In genomic region chr9:109632817-109633216, GRCh38 we compare ENCODE assay signal across 24 cellular contexts.
DNase-seq lines count a peak whose midpoint lies in the region; ATAC-seq and TF ChIP-seq lines count a peak whose summit lies in the region.
"Had no signal": no experiment of that assay in that cellular context is flagged by ENCODE, and none has a peak within 500 bp of the region (broad histone marks: within the 10 kb centered on the region; RNA-seq: fewer than 3 reads in every experiment).

No MANE protein-coding gene starts in this region.

- TF ChIP-seq CTCF in fibroblast of mammary gland (conservative IDR thresholded peaks at IDR 0.05; ENCODE audit: control insufficient read depth, insufficient read depth, low read depth, low read length): no peak
- no peak for TF ChIP-seq CTCF in type B pancreatic cell (conservative IDR thresholded peaks at IDR 0.05)

- peaks cover 63% of the 10 kb centered on the region for H3K27me3 ChIP-seq in GM23248 (replicated peaks; ENCODE audit: insufficient read depth)
- H3K27me3 ChIP-seq: BE2C had no signal

- no peak overlapping the region for H3K4me3 Mint-ChIP-seq in T-helper 2 cell treated with Interferon-gamma antibody and Interleukin-4, amounts not matched to agents 5 μg/mL and 100 μg/mL, for 36 hours
- no peak overlapping the region for H3K4me3 Mint-ChIP-seq in type B pancreatic cell
- H3K4me3 Mint-ChIP-seq: CD4-positive, CD25-positive, alpha-beta regulatory T cell; IgD-negative memory B cell had no signal

- no peaks in the 10 kb centered on the region for H3F3A ChIP-seq in GM23248 (ENCODE audit: insufficient read depth)

- H3K9ac ChIP-seq in GM23248: no peak overlapping the region

- H3K27ac ChIP-seq in GM23248: no peak overlapping the region

- ATAC-seq in left lobe of liver: peak; percentile 43
- no peak for ATAC-seq in GM21717 (IDR thresholded peaks at IDR 0.05; ENCODE audit: unreplicated experiment)
- no peak for ATAC-seq in activated naive CD4-positive, alpha-beta T cell treated with anti-CD3 and anti-CD28 coated beads, Interleukin-2, amount 50 U/mL, for 72 hours
- ATAC-seq: GM12878, PC-3 had no signal

- no peaks in the 10 kb centered on the region for H3K9me3 Mint-ChIP-seq in T-helper 2 cell treated with Interferon-gamma antibody and Interleukin-4, amounts not matched to agents 5 μg/mL and 100 μg/mL, for 36 hours
- no peaks in the 10 kb centered on the region for H3K9me3 Mint-ChIP-seq in activated naive CD4-positive, alpha-beta T cell treated with anti-CD3 and anti-CD28 coated beads, Interleukin-2, amount 50 U/mL, for 72 hours
- no peaks in the 10 kb centered on the region for H3K9me3 Mint-ChIP-seq in type B pancreatic cell

- H3K36me3 Mint-ChIP-seq in T-helper 2 cell treated with Interferon-gamma antibody and Interleukin-4, amounts not matched to agents 5 μg/mL and 100 μg/mL, for 36 hours (ENCODE audit: low read depth): no peaks in the 10 kb centered on the region
- H3K36me3 Mint-ChIP-seq in activated naive CD4-positive, alpha-beta T cell treated with anti-CD3 and anti-CD28 coated beads, Interleukin-2, amount 50 U/mL, for 72 hours: no peaks in the 10 kb centered on the region
- no peaks in the 10 kb centered on the region for H3K36me3 Mint-ChIP-seq in type B pancreatic cell
- H3K36me3 Mint-ChIP-seq: CD4-positive, CD25-positive, alpha-beta regulatory T cell; IgD-negative memory B cell had no signal

- DNase-seq in GM23248 (peak; percentile 31), fibroblast of mammary gland (ENCODE audit: low read depth) (peak; percentile 24), left lobe of liver (ENCODE audit: low spot score) (no peak), pons (ENCODE audit: low spot score) (peak; percentile 96), type B pancreatic cell (ENCODE audit: extremely low spot score, unreplicated experiment) (no peak)
- no peak for DNase-seq in T-helper 2 cell treated with Interferon-gamma antibody and Interleukin-4, amounts not matched to agents 5 μg/mL and 100 μg/mL, for 36 hours (ENCODE audit: low spot score)
- no peak for DNase-seq in activated naive CD4-positive, alpha-beta T cell treated with anti-CD3 and anti-CD28 coated beads, Interleukin-2, amount 50 U/mL, for 72 hours (ENCODE audit: low spot score in 2 of 2)
- DNase-seq: BE2C; Calu3; CD4-positive, CD25-positive, alpha-beta regulatory T cell; DMS53; EL; Karpas-422; NCI-H1417 treated with DMSO at 0.1 percent for 48 hours; NCI-H187 treated with DMSO at 0.1 percent for 48 hours; NCI-H345; NCI-H524 treated with DMSO at 0.1 percent for 48 hours; PC-3; RPMI8226; SHP77 treated with DMSO at 0.1 percent for 48 hours had no signal

- no peak overlapping the region for H2AFZ ChIP-seq in GM23248

- H3K4me3 ChIP-seq in GM23248 (no peak overlapping the region), fibroblast of mammary gland (ENCODE audit: control insufficient read depth, low read depth, low read length) (no peak overlapping the region)
- H3K4me3 ChIP-seq: GM12878, HAP-1 had no signal

- no peaks in the 10 kb centered on the region for H4K20me1 ChIP-seq in GM23248 (ENCODE audit: insufficient read depth)

- no peaks in the 10 kb centered on the region for H3K36me3 ChIP-seq in GM23248 (ENCODE audit: low read depth)
- H3K36me3 ChIP-seq: BE2C, HAP-1 had no signal

- H3K9me2 ChIP-seq in GM23248 (ENCODE audit: insufficient read depth): no peaks in the 10 kb centered on the region

- no peaks in the 10 kb centered on the region for H3K9me3 ChIP-seq in GM23248 (ENCODE audit: low read depth)
- H3K9me3 ChIP-seq: BE2C, HAP-1 had no signal

- in situ Hi-C loops in GM23248 (cut with MboI): no loop called here

- no peak overlapping the region for H3K4me2 ChIP-seq in GM23248 (ENCODE audit: unreplicated experiment)

- 41 to 58% methylated on average over 2 of the region's 2 CpGs for WGBS in GM23248 (ENCODE audit: low coverage in 1 of 2, low lambda C conversion rate in 2 of 2, missing lambda C conversion rate in 2 of 2), 2 experiments

- H3K27me3 Mint-ChIP-seq in T-helper 2 cell treated with Interferon-gamma antibody and Interleukin-4, amounts not matched to agents 5 μg/mL and 100 μg/mL, for 36 hours (ENCODE audit: low read depth): peaks cover 9% of the 10 kb centered on the region
- H3K27me3 Mint-ChIP-seq in type B pancreatic cell: peaks cover 56% of the 10 kb centered on the region

- no peak overlapping the region for H3K27ac Mint-ChIP-seq in T-helper 2 cell treated with Interferon-gamma antibody and Interleukin-4, amounts not matched to agents 5 μg/mL and 100 μg/mL, for 36 hours
- no peak overlapping the region for H3K27ac Mint-ChIP-seq in activated naive CD4-positive, alpha-beta T cell treated with anti-CD3 and anti-CD28 coated beads, Interleukin-2, amount 50 U/mL, for 72 hours
- no peak overlapping the region for H3K27ac Mint-ChIP-seq in type B pancreatic cell
- H3K27ac Mint-ChIP-seq: CD4-positive, CD25-positive, alpha-beta regulatory T cell; IgD-negative memory B cell had no signal

- H3K4me1 Mint-ChIP-seq in T-helper 2 cell treated with Interferon-gamma antibody and Interleukin-4, amounts not matched to agents 5 μg/mL and 100 μg/mL, for 36 hours (ENCODE audit: low read depth): no peaks in the 10 kb centered on the region
- H3K4me1 Mint-ChIP-seq in type B pancreatic cell (ENCODE audit: unreplicated experiment): no peaks in the 10 kb centered on the region
- H3K4me1 Mint-ChIP-seq: CD4-positive, CD25-positive, alpha-beta regulatory T cell; IgD-negative memory B cell had no signal

- no peaks in the 10 kb centered on the region for H3K4me1 ChIP-seq in GM23248 (ENCODE audit: insufficient read depth)
- H3K4me1 ChIP-seq: BE2C, HAP-1 had no signal

- no peaks in the 10 kb centered on the region for H3K79me2 ChIP-seq in GM23248 (ENCODE audit: insufficient read depth)

Comparison
In these comparisons a context has a peak if more than half of its experiments do, and no peak if none do; other contexts are left out.
1. DNase-seq: peak in GM23248 (single experiment), fibroblast of mammary gland (single experiment) and pons (single experiment); none in left lobe of liver (single experiment), T-helper 2 cell treated with Interferon-gamma antibody and Interleukin-4, amounts not matched to agents 5 μg/mL and 100 μg/mL, for 36 hours (single experiment), activated naive CD4-positive, alpha-beta T cell treated with anti-CD3 and anti-CD28 coated beads, Interleukin-2, amount 50 U/mL, for 72 hours (0 of 2) and type B pancreatic cell (single experiment).